28 cellular contexts compared by ENCODE assay signal in genomic region chr14:33386140-33386539, GRCh38.
"Had no signal": no experiment of that assay in that cellular context is flagged by ENCODE, and none has a peak within 500 bp of the region (broad histone marks: within the 10 kb centered on the region; RNA-seq: fewer than 3 reads in every experiment).

No MANE protein-coding gene starts in this region.

- H3K27ac ChIP-seq: left lung, lower lobe of right lung, pancreas, prostate gland, sigmoid colon, spleen, suprapubic skin, thoracic aorta, tibial artery, upper lobe of right lung, uterus had no signal

- H3K4me3 ChIP-seq: left lung, lower lobe of right lung, pancreas, prostate gland, sigmoid colon, spleen, suprapubic skin, thoracic aorta, tibial artery, upper lobe of right lung, uterus had no signal

- H3K4me3 Mint-ChIP-seq: naive thymus-derived CD8-positive, alpha-beta T cell; nephron; neural crest cell; stimulated activated effector memory CD8-positive, alpha-beta T cell treated with anti-CD3 and anti-CD28 coated beads, Interleukin-12 subunit alpha, Interleukin-12 subunit beta, amount 100 ng/mL, for 72 hours; stimulated activated naive CD8-positive, alpha-beta T cell treated with anti-CD3 and anti-CD28 coated beads, Interleukin-15, Interleukin-2, amounts not matched to agents 100 ng/mL and 50 ng/mL, for 24 hours had no signal

- ATAC-seq: left colon; left lung; lower lobe of right lung; naive thymus-derived CD8-positive, alpha-beta T cell; pancreas; right cardiac atrium; stimulated activated effector memory CD8-positive, alpha-beta T cell treated with anti-CD3 and anti-CD28 coated beads, Interleukin-12 subunit alpha, Interleukin-12 subunit beta, amount 100 ng/mL, for 72 hours; upper lobe of right lung had no signal

- H3K27me3 Mint-ChIP-seq: stimulated activated naive CD8-positive, alpha-beta T cell treated with anti-CD3 and anti-CD28 coated beads, Interleukin-15, Interleukin-2, amounts not matched to agents 100 ng/mL and 50 ng/mL, for 24 hours had no signal

- H3K9me3 ChIP-seq: left lung, lower lobe of right lung, pancreas, prostate gland, sigmoid colon, spleen, suprapubic skin, thoracic aorta, tibial artery, upper lobe of right lung, uterus had no signal

- H3K27ac Mint-ChIP-seq: naive thymus-derived CD8-positive, alpha-beta T cell; nephron; stimulated activated effector memory CD8-positive, alpha-beta T cell treated with anti-CD3 and anti-CD28 coated beads, Interleukin-12 subunit alpha, Interleukin-12 subunit beta, amount 100 ng/mL, for 72 hours; stimulated activated naive CD8-positive, alpha-beta T cell treated with anti-CD3 and anti-CD28 coated beads, Interleukin-15, Interleukin-2, amounts not matched to agents 100 ng/mL and 50 ng/mL, for 24 hours had no signal

- H3K4me1 Mint-ChIP-seq: naive thymus-derived CD8-positive, alpha-beta T cell; stimulated activated effector memory CD8-positive, alpha-beta T cell treated with anti-CD3 and anti-CD28 coated beads, Interleukin-12 subunit alpha, Interleukin-12 subunit beta, amount 100 ng/mL, for 72 hours had no signal

- DNase-seq: hippocampal formation; kidney; left colon; left lung; lower lobe of right lung; mammary epithelial cell; mesenchymal stem cell; naive thymus-derived CD8-positive, alpha-beta T cell; pancreas; posterior cingulate gyrus; retina; right cardiac atrium; sigmoid colon; small intestine; spleen; stimulated activated CD4-positive, alpha-beta T cell treated with anti-CD3 and anti-CD28 coated beads, Interleukin-4, amount 100 ng/mL, for 24 hours; stimulated activated naive CD4-positive, alpha-beta T cell; tibial artery; upper lobe of right lung; uterus had no signal

- H3K36me3 Mint-ChIP-seq: naive thymus-derived CD8-positive, alpha-beta T cell; stimulated activated effector memory CD8-positive, alpha-beta T cell treated with anti-CD3 and anti-CD28 coated beads, Interleukin-12 subunit alpha, Interleukin-12 subunit beta, amount 100 ng/mL, for 72 hours had no signal

- H3K27me3 ChIP-seq: left lung, pancreas, sigmoid colon, spleen, suprapubic skin, tibial artery, upper lobe of right lung, uterus had no signal

- H3K36me3 ChIP-seq: left lung, lower lobe of right lung, pancreas, prostate gland, sigmoid colon, spleen, suprapubic skin, thoracic aorta, tibial artery, upper lobe of right lung, uterus had no signal

- H3K4me1 ChIP-seq: left lung, lower lobe of right lung, pancreas, prostate gland, sigmoid colon, spleen, suprapubic skin, tibial artery, upper lobe of right lung, uterus had no signal

- FAIRE-seq: islet of Langerhans, kidney, pancreas, small intestine had no signal

- H3K9me3 Mint-ChIP-seq: naive thymus-derived CD8-positive, alpha-beta T cell; nephron; neural crest cell; stimulated activated naive CD8-positive, alpha-beta T cell treated with anti-CD3 and anti-CD28 coated beads, Interleukin-15, Interleukin-2, amounts not matched to agents 100 ng/mL and 50 ng/mL, for 24 hours had no signal
